In genomic region chr10:117536862-117537435, GRCh38 we compare ENCODE assay signal across 16 cellular contexts. TPM values are rescaled to one million over a fixed set of nuclear protein-coding genes. Genes with fewer than 3 reads are reported as not detected.
DNase-seq lines count a peak whose midpoint lies in the region; ATAC-seq and TF ChIP-seq lines count a peak whose summit lies in the region.
"Had no signal": no experiment of that assay in that cellular context is flagged by ENCODE, and none has a peak within 500 bp of the region (broad histone marks: within the 10 kb centered on the region; RNA-seq: fewer than 3 reads in every experiment).

No MANE protein-coding gene starts in this region.

- 12% methylated on average over 40 of the region's 40 CpGs for WGBS in right cardiac atrium

- in situ Hi-C loops in astrocyte of the spinal cord (cut with HindIII; ENCODE audit: low sequenced_read_pairs) = no loop called here

- H3K9me3 ChIP-seq in right cardiac atrium (ENCODE audit: control insufficient read depth, low read length) = no peaks in the 10 kb centered on the region
- no peaks in the 10 kb centered on the region for H3K9me3 ChIP-seq in uterus
- no peaks in the 10 kb centered on the region for H3K9me3 ChIP-seq in MG63
- H3K9me3 ChIP-seq: upper lobe of left lung had no signal

- intact Hi-C loops in right cardiac atrium (cut with DNase I) (no loop called here), Right ventricle myocardium inferior (cut with DNase I) (loop anchor here (2.0 to 10.0 kb wide), 2 partner anchors 568 to 706 kb away; no protein-coding TSS in a partner anchor), uterus (cut with DNase I; ENCODE audit: low total_unique reads) (no loop called here)

- no peak for TF ChIP-seq POLR2A in uterus (IDR thresholded peaks at IDR 0.05)

- H3K36me3 ChIP-seq in kidney epithelial cell (ENCODE audit: control insufficient read depth, insufficient read depth, low read length) (no peaks in the 10 kb centered on the region), uterus (no peaks in the 10 kb centered on the region), MG63 (no peaks in the 10 kb centered on the region)
- H3K36me3 ChIP-seq: upper lobe of left lung had no signal

- H3K27me3 ChIP-seq in right cardiac atrium (ENCODE audit: control insufficient read depth, insufficient read depth) (no peaks in the 10 kb centered on the region), kidney epithelial cell (ENCODE audit: control insufficient read depth, insufficient read depth, low read length) (peaks cover 14% of the 10 kb centered on the region), uterus (no peaks in the 10 kb centered on the region), MG63 (peaks cover 7% of the 10 kb centered on the region)

- peak; percentile 22 for TF ChIP-seq CTCF in astrocyte of the spinal cord (IDR thresholded peaks at IDR 0.05; ENCODE audit: low read depth, low read length)
- peak; percentile 35 for TF ChIP-seq CTCF in kidney epithelial cell (IDR thresholded peaks at IDR 0.05; ENCODE audit: insufficient read depth, low read length, poor library complexity, severe bottlenecking)
- peak in 2 of 4 experiments; percentile 27 to 38 for TF ChIP-seq CTCF in uterus (IDR thresholded peaks at IDR 0.05)

- H3K4me3 ChIP-seq in right cardiac atrium (ENCODE audit: low read length) (no peak overlapping the region), astrocyte of the spinal cord (ENCODE audit: low read depth, low read length) (no peak overlapping the region), kidney epithelial cell (ENCODE audit: low read depth, low read length) (peak overlapping the region; percentile 25), uterus (peak overlapping the region; percentile 37 to 46), MG63 (no peak overlapping the region)

- DNase-seq in right cardiac atrium (peak in 2 of 3 donors; percentile 49 to 56), Right ventricle myocardium inferior (ENCODE audit: missing footprints) (no peak), astrocyte of the spinal cord (ENCODE audit: low read depth, low spot score) (no peak), kidney epithelial cell (ENCODE audit: low read depth) (no peak), uterus (peak; percentile 64 to 65), AML-193 (lab: John Stamatoyannopoulos, UW) (no peak), MG63 (no peak)
- DNase-seq in stimulated activated CD4-positive, alpha-beta T cell treated with anti-CD3 and anti-CD28 coated beads, Interleukin-2, amount 100 ng/mL, for 24 hours = no peak
- DNase-seq: COR-L47; effector memory CD8-positive, alpha-beta T cell; GF-D8; NCI-H1417 treated with DMSO at 0.1 percent for 48 hours; SIG-M5 had no signal

- no peaks in the 10 kb centered on the region for H3K4me1 ChIP-seq in right cardiac atrium (ENCODE audit: control insufficient read depth, insufficient read depth, low read length)
- H3K4me1 ChIP-seq in uterus = peaks cover 0 to 3% of the 10 kb centered on the region in 2 donors
- H3K4me1 ChIP-seq: foreskin keratinocyte had no signal

- ATAC-seq in right cardiac atrium (no peak), Right ventricle myocardium inferior (no peak)
- ATAC-seq: effector memory CD8-positive, alpha-beta T cell had no signal

- H3K27ac ChIP-seq in right cardiac atrium (ENCODE audit: low read length) = no peak overlapping the region
- H3K27ac ChIP-seq in uterus = peak overlapping the region; percentile 98
- H3K27ac ChIP-seq: foreskin keratinocyte, upper lobe of left lung had no signal

RNA-seq across cellular contexts. Expression of gene EMX2, which starts 5.6 kb away (rescaled TPM):
- total RNA-seq in right cardiac atrium (1 to 10 TPM in 1 of 4 donors, under 1 TPM in 3; 0.22 to 1.2 (median 0.82) TPM), Right ventricle myocardium inferior (not detected), kidney epithelial cell (4.1 and 6.1 TPM in 2 replicates), uterus (100 to 1,000 TPM in 1 of 4 donors, 10 to 100 TPM in 2, 1 to 10 TPM in 1; 6.7 to 154 (median 17.1) TPM)
- 1.00 TPM for polyA plus RNA-seq in right cardiac atrium
- total RNA-seq in MG63 (2014; rRNA removed; shearing (Covaris generic); ENCODE audit: low replicate concordance) = 0.33 TPM in 1 of 2 replicates, not detected in the other
- total RNA-seq: activated naive CD8-positive, alpha-beta T cell treated with anti-CD3 and anti-CD28 coated beads, Interleukin-2, amount 10 ng/mL, durations not matched to agents 7 days and 5 days had no signal

Comparison
In these comparisons a context has a peak if more than half of its experiments do, and no peak if none do; other contexts are left out.
1. DNase-seq: peak in right cardiac atrium (2 of 3) and uterus (2 of 2); none in Right ventricle myocardium inferior (single experiment), astrocyte of the spinal cord (single experiment), kidney epithelial cell (single experiment), AML-193 (0 of 2), MG63 (single experiment) and stimulated activated CD4-positive, alpha-beta T cell treated with anti-CD3 and anti-CD28 coated beads, Interleukin-2, amount 100 ng/mL, for 24 hours (0 of 2).
2. H3K4me3 ChIP-seq: peak in kidney epithelial cell (single experiment) and uterus (2 of 2); none in right cardiac atrium (single experiment), astrocyte of the spinal cord (single experiment) and MG63 (single experiment).